Comparison of ENCODE assay signal across 19 cellular contexts in genomic region chr17:41937970-41938851, GRCh38. TPM values are rescaled to one million over a fixed set of nuclear protein-coding genes. Genes with fewer than 3 reads are reported as not detected.
DNase-seq lines count a peak whose midpoint lies in the region; ATAC-seq, FAIRE-seq and TF ChIP-seq lines count a peak whose summit lies in the region.
"Had no signal": no experiment of that assay in that cellular context is flagged by ENCODE, and none has a peak within 500 bp of the region (broad histone marks: within the 10 kb centered on the region; RNA-seq: fewer than 3 reads in every experiment).

No MANE protein-coding gene starts in this region.

- no peak for TF ChIP-seq CTCF in D721Med (IDR thresholded peaks at IDR 0.05; ENCODE audit: insufficient read depth, missing control alignments)
- TF ChIP-seq CTCF in pancreas (IDR thresholded peaks at IDR 0.05), result no peak

- peak overlapping the region; percentile 81 for H3K27ac Mint-ChIP-seq in T-helper 17 cell
- H3K27ac Mint-ChIP-seq: activated CD4-positive, alpha-beta T cell treated with anti-CD3 and anti-CD28 coated beads, Interleukin-2, amount 10 ng/mL, durations not matched to agents 7 days and 5 days had no signal

- no peak for FAIRE-seq in D721Med (lab: Jason Lieb, UNC)
- FAIRE-seq in pancreas (lab: Jason Lieb, UNC), result no peak

- 60 to 70% methylated on average over 19 of the region's 19 CpGs for WGBS in pancreas, 2 donors

- peaks cover 6% of the 10 kb centered on the region for H3K36me3 Mint-ChIP-seq in T-helper 17 cell (ENCODE audit: low read depth)

- no peak overlapping the region for H3K4me3 Mint-ChIP-seq in T-helper 17 cell
- H3K4me3 Mint-ChIP-seq: activated CD4-positive, alpha-beta T cell treated with anti-CD3 and anti-CD28 coated beads, Interleukin-2, amount 10 ng/mL, durations not matched to agents 7 days and 5 days had no signal

- ATAC-seq in T-helper 17 cell (no peak), pancreas (peak; percentile 86 to 97 (median 90)), GM19324 (IDR thresholded peaks at IDR 0.05; ENCODE audit: low FRiP score, unreplicated experiment) (no peak), GM18498 (IDR thresholded peaks at IDR 0.05; ENCODE audit: unreplicated experiment) (no peak)

- H3K27ac ChIP-seq in pancreas, result peak overlapping the region in 2 of 4 donors; percentile 2 to 50
- H3K27ac ChIP-seq: RWPE1 had no signal

- no peaks in the 10 kb centered on the region for H3K36me3 ChIP-seq in pancreas

- peaks cover 8 to 15% (median 13%) of the 10 kb centered on the region in 3 donors for H3K4me1 ChIP-seq in pancreas

- peaks cover 19% of the 10 kb centered on the region for H3K27me3 Mint-ChIP-seq in T-helper 17 cell

- H3K27me3 ChIP-seq in pancreas, result no peaks in the 10 kb centered on the region

- intact Hi-C loops in cardiac septum (cut with DNase I), result no loop called here
- intact Hi-C loops in pancreas (cut with DNase I), result no loop called here

- DNase-seq in D721Med (ENCODE audit: insufficient read length, low spot score), result peak; percentile 13
- DNase-seq in T-helper 17 cell, result no peak
- peak; percentile 78 for DNase-seq in cardiac septum (ENCODE audit: low spot score)
- DNase-seq in pancreas, result peak; percentile 63 to 86 (median 74)
- no peak for DNase-seq in NCI-H2171 treated with DMSO at 0.1 percent for 48 hours (lab: John Stamatoyannopoulos, UW)
- no peak for DNase-seq in NCI-H774 (lab: John Stamatoyannopoulos, UW)
- DNase-seq: activated CD4-positive, alpha-beta T cell treated with anti-CD3 and anti-CD28 coated beads, Interleukin-2, amount 10 ng/mL, durations not matched to agents 7 days and 5 days; activated CD8-positive, alpha-beta memory T cell treated with anti-CD3 and anti-CD28 coated beads, Interleukin-2, amount 50 U/mL, for 4 hours; activated effector memory CD4-positive, alpha-beta T cell treated with Interleukin-2 at 50 U/mL for 16 hours; GDM1; hippocampal formation; mammary epithelial cell; NCI-H146; NCI-H345; nucleus accumbens; stimulated activated CD4-positive, alpha-beta T cell treated with anti-CD3 and anti-CD28 coated beads, Interleukin-15, amount 100 ng/mL, for 24 hours had no signal

- H3K9me3 ChIP-seq in T-helper 17 cell (ENCODE audit: control insufficient read depth, low read length, poor library complexity, severe bottlenecking), result no peaks in the 10 kb centered on the region
- H3K9me3 ChIP-seq in pancreas, result no peaks in the 10 kb centered on the region

- H3K4me1 Mint-ChIP-seq in T-helper 17 cell, result peaks cover 3% of the 10 kb centered on the region

- no peak overlapping the region for H3K4me3 ChIP-seq in pancreas

RNA-seq across cellular contexts. Expression of gene ODAD4, which starts 7.8 kb away (rescaled TPM):
- total RNA-seq in T-helper 17 cell (1 to 10 TPM; 3.7 to 4.3 TPM), cardiac septum (0.54 TPM), pancreas (under 1 TPM; 0.20 to 0.98 (median 0.57) TPM)
- polyA plus RNA-seq in pancreas, result 1 to 10 TPM; 1.2 to 4.1 TPM

RNA-seq across cellular contexts. Expression of gene ACLY, which starts 19.5 kb away (rescaled TPM):
- total RNA-seq in T-helper 17 cell (10 to 100 TPM; 65.5 to 73.4 TPM), cardiac septum (33.6 TPM), pancreas (100 to 1,000 TPM in 1 of 6 donors, 10 to 100 TPM in 5; 38.6 to 101 (median 58.3) TPM)
- 10 to 100 TPM; 22.0 to 68.7 TPM for polyA plus RNA-seq in pancreas

RNA-seq across cellular contexts. Expression of gene CNP, which starts 28.4 kb away (rescaled TPM):
- total RNA-seq in T-helper 17 cell (10 to 100 TPM; 21.0 to 23.4 TPM), cardiac septum (24.2 TPM), pancreas (10 to 100 TPM; 26.3 to 45.8 (median 32.1) TPM)
- polyA plus RNA-seq in pancreas, result 10 to 100 TPM; 26.4 to 34.4 TPM

Comparison
In these comparisons a context has a peak if more than half of its experiments do, and no peak if none do; other contexts are left out.
1. DNase-seq: peak in D721Med (single experiment), cardiac septum (single experiment) and pancreas (6 of 6); none in T-helper 17 cell (0 of 3), NCI-H2171 treated with DMSO at 0.1 percent for 48 hours (single experiment) and NCI-H774 (single experiment).
2. ATAC-seq: peak in pancreas (4 of 4); none in T-helper 17 cell (single experiment), GM19324 (single experiment) and GM18498 (single experiment).